In the genomic region with DNA sequence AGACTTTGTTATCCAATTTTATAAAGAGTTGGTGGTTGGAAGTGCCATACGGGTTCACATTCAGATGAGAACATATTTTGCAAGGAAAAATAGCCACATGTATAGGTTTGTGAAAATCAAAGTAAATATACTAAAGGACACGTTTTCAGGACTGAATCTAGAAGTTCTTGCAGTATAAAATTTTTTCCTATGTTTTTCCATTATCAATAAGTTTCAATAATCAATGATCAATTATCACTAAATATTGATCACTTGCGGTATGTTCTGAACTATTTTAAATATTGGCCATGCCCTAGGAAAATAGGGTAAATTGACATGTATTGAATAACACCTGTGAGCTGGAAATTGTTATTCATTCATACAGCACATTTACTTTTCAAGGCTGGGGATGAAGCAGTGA, we compare ENCODE assay signal across 35 cellular contexts.
"Had no signal": no experiment of that assay in that cellular context is flagged by ENCODE, and none has a peak within 500 bp of the region (broad histone marks: within the 10 kb centered on the region; RNA-seq: fewer than 3 reads in every experiment).

No MANE protein-coding gene starts in this region.

- H3K4me3 ChIP-seq: MG63 had no signal

- H3K27me3 ChIP-seq: MG63 had no signal

- DNase-seq: Karpas-422, Kasumi-1, MG63, MM.1S, MV-4-11, NCI-H1048, NCI-H1092, NCI-H1092 treated with DMSO at 0.1 percent for 48 hours, NCI-H1105, NCI-H1105 treated with DMSO at 0.1 percent for 48 hours, NCI-H1417, NCI-H1417 treated with DMSO at 0.1 percent for 48 hours, NCI-H1436, NCI-H1436 treated with DMSO at 0.1 percent for 48 hours, NCI-H146, NCI-H1694, NCI-H1694 treated with DMSO at 0.1 percent for 48 hours, NCI-H187, NCI-H187 treated with DMSO at 0.1 percent for 48 hours, NCI-H1930, NCI-H2029, NCI-H2029 treated with DMSO at 0.1 percent for 48 hours, NCI-H2081, NCI-H2081 treated with DMSO at 0.1 percent for 48 hours, NCI-H2107, NCI-H2171, NCI-H2171 treated with DMSO at 0.1 percent for 48 hours, NCI-H2227 treated with DMSO at 0.1 percent for 48 hours, NCI-H345, NCI-H446, NCI-H446 treated with DMSO at 0.1 percent for 48 hours, NCI-H510A, NCI-H510A treated with DMSO at 0.1 percent for 48 hours, NCI-H524, NCI-H524 treated with DMSO at 0.1 percent for 48 hours had no signal

- H3K36me3 ChIP-seq: MG63 had no signal

- H3K9me3 ChIP-seq: MG63 had no signal
